18 cellular contexts compared by ENCODE assay signal in genomic region chr5:163705983-163706771, GRCh38.
DNase-seq lines count a peak whose midpoint lies in the region; ATAC-seq and TF ChIP-seq lines count a peak whose summit lies in the region.
"Had no signal": no experiment of that assay in that cellular context is flagged by ENCODE, and none has a peak within 500 bp of the region (broad histone marks: within the 10 kb centered on the region; RNA-seq: fewer than 3 reads in every experiment).

No MANE protein-coding gene starts in this region.

- no peak for ATAC-seq in GM18909 (IDR thresholded peaks at IDR 0.05; ENCODE audit: poor library complexity, unreplicated experiment)
- ATAC-seq: heart right ventricle, left lobe of liver, natural killer cell had no signal

- H3K4me1 ChIP-seq in GM23248 (ENCODE audit: insufficient read depth) = peaks cover 20% of the 10 kb centered on the region
- H3K4me1 ChIP-seq: heart right ventricle had no signal

- no peaks in the 10 kb centered on the region for H3K9me3 Mint-ChIP-seq in T-helper 2 cell treated with Interferon-gamma antibody and Interleukin-4, amounts not matched to agents 5 μg/mL and 100 μg/mL, for 36 hours
- H3K9me3 Mint-ChIP-seq: activated CD4-positive, alpha-beta memory T cell treated with anti-CD3 and anti-CD28 coated beads, Interleukin-2, amount 10 ng/mL, durations not matched to agents 7 days and 5 days; natural killer cell; type B pancreatic cell had no signal

- in situ Hi-C loops in GM23248 (cut with MboI) = no loop called here

- no peaks in the 10 kb centered on the region for H3K36me3 ChIP-seq in GM23248 (ENCODE audit: low read depth)
- H3K36me3 ChIP-seq: heart right ventricle had no signal

- H3K9me3 ChIP-seq in GM23248 (ENCODE audit: low read depth) = no peaks in the 10 kb centered on the region
- H3K9me3 ChIP-seq: heart right ventricle had no signal

- H3K4me3 Mint-ChIP-seq in T-helper 2 cell treated with Interferon-gamma antibody and Interleukin-4, amounts not matched to agents 5 μg/mL and 100 μg/mL, for 36 hours = no peak overlapping the region
- H3K4me3 Mint-ChIP-seq: activated CD4-positive, alpha-beta memory T cell treated with anti-CD3 and anti-CD28 coated beads, Interleukin-2, amount 10 ng/mL, durations not matched to agents 7 days and 5 days; natural killer cell; type B pancreatic cell had no signal

- no peaks in the 10 kb centered on the region for H3K36me3 Mint-ChIP-seq in T-helper 2 cell treated with Interferon-gamma antibody and Interleukin-4, amounts not matched to agents 5 μg/mL and 100 μg/mL, for 36 hours (ENCODE audit: low read depth)
- H3K36me3 Mint-ChIP-seq: natural killer cell, type B pancreatic cell had no signal

- WGBS in GM23248 (ENCODE audit: low coverage in 1 of 2, low lambda C conversion rate in 2 of 2, missing lambda C conversion rate in 2 of 2), 2 experiments = 6% methylated on average over 5 of the region's 5 CpGs

- H3K79me2 ChIP-seq in GM23248 (ENCODE audit: insufficient read depth) = no peaks in the 10 kb centered on the region

- H3K9ac ChIP-seq in GM23248 = peak overlapping the region; percentile 29

- peak; percentile 33 for DNase-seq in GM23248
- DNase-seq in RWPE1 (ENCODE audit: low spot score) = peak; percentile 26
- peak; percentile 53 for DNase-seq in fibroblast of pulmonary artery (ENCODE audit: low read depth)
- peak; percentile 40 for DNase-seq in pulmonary artery endothelial cell (ENCODE audit: low read depth, low spot score)
- DNase-seq in DMS 273 treated with DMSO at 0.1 percent for 48 hours (lab: John Stamatoyannopoulos, UW) = no peak
- DNase-seq in T-helper 2 cell treated with Interferon-gamma antibody and Interleukin-4, amounts not matched to agents 5 μg/mL and 100 μg/mL, for 36 hours (ENCODE audit: low spot score) = no peak
- DNase-seq: activated CD4-positive, alpha-beta memory T cell treated with anti-CD3 and anti-CD28 coated beads, Interleukin-2, amount 10 ng/mL, durations not matched to agents 7 days and 5 days; activated effector memory CD4-positive, alpha-beta T cell treated with Interleukin-2 at 50 U/mL for 16 hours; aorta; COR-L47; effector CD4-positive, alpha-beta T cell; heart right ventricle; natural killer cell; NCI-H1092; stimulated activated CD4-positive, alpha-beta T cell treated with anti-CD3 and anti-CD28 coated beads, Interleukin-4, amount 100 ng/mL, for 1 hour had no signal

- no peaks in the 10 kb centered on the region for H4K20me1 ChIP-seq in GM23248 (ENCODE audit: insufficient read depth)

- CTCF ChIA-PET in RWPE1 (lab: Yijun Ruan, JAX) = interaction anchor here (0.6 kb wide), 2 partner anchors 186 to 447 kb away, joined by 3 read pairs; no protein-coding TSS in a partner anchor

- no peak for TF ChIP-seq CTCF in RWPE1 (conservative IDR thresholded peaks at IDR 0.05; ENCODE audit: low read depth)
- TF ChIP-seq CTCF in fibroblast of pulmonary artery (IDR thresholded peaks at IDR 0.05; ENCODE audit: low read length, missing control alignments) = no peak

- peak overlapping the region; percentile 67 for H3K4me2 ChIP-seq in GM23248 (ENCODE audit: unreplicated experiment)

- H3K27ac Mint-ChIP-seq in T-helper 2 cell treated with Interferon-gamma antibody and Interleukin-4, amounts not matched to agents 5 μg/mL and 100 μg/mL, for 36 hours = no peak overlapping the region
- H3K27ac Mint-ChIP-seq: activated CD4-positive, alpha-beta memory T cell treated with anti-CD3 and anti-CD28 coated beads, Interleukin-2, amount 10 ng/mL, durations not matched to agents 7 days and 5 days; natural killer cell; type B pancreatic cell had no signal

- H3K27me3 Mint-ChIP-seq in T-helper 2 cell treated with Interferon-gamma antibody and Interleukin-4, amounts not matched to agents 5 μg/mL and 100 μg/mL, for 36 hours (ENCODE audit: low read depth) = no peaks in the 10 kb centered on the region
- H3K27me3 Mint-ChIP-seq: activated CD4-positive, alpha-beta memory T cell treated with anti-CD3 and anti-CD28 coated beads, Interleukin-2, amount 10 ng/mL, durations not matched to agents 7 days and 5 days; type B pancreatic cell had no signal

- POLR2A ChIA-PET in RWPE1 (lab: Yijun Ruan, JAX; ENCODE audit: low non-redundant PET) = no interaction called here

- H3F3A ChIP-seq in GM23248 (ENCODE audit: insufficient read depth) = peaks cover 14% of the 10 kb centered on the region

- no peaks in the 10 kb centered on the region for H3K27me3 ChIP-seq in GM23248 (replicated peaks; ENCODE audit: insufficient read depth)

- no peaks in the 10 kb centered on the region for H3K4me1 Mint-ChIP-seq in T-helper 2 cell treated with Interferon-gamma antibody and Interleukin-4, amounts not matched to agents 5 μg/mL and 100 μg/mL, for 36 hours (ENCODE audit: low read depth)
- H3K4me1 Mint-ChIP-seq: activated CD4-positive, alpha-beta memory T cell treated with anti-CD3 and anti-CD28 coated beads, Interleukin-2, amount 10 ng/mL, durations not matched to agents 7 days and 5 days; natural killer cell had no signal

- peak overlapping the region; percentile 41 for H3K4me3 ChIP-seq in GM23248
- H3K4me3 ChIP-seq in fibroblast of pulmonary artery (replicated peaks; ENCODE audit: low read depth, low read length) = no peak overlapping the region
- H3K4me3 ChIP-seq: heart right ventricle had no signal

- H3K27ac ChIP-seq in GM23248 (peak overlapping the region; percentile 50), RWPE1 (no peak overlapping the region)
- H3K27ac ChIP-seq: heart right ventricle had no signal

- no peaks in the 10 kb centered on the region for H3K9me2 ChIP-seq in GM23248 (ENCODE audit: insufficient read depth)

- peak overlapping the region; percentile 70 for H2AFZ ChIP-seq in GM23248

Comparison
In these comparisons a context has a peak if more than half of its experiments do, and no peak if none do; other contexts are left out.
1. DNase-seq: peak in GM23248 (single experiment), RWPE1 (single experiment), fibroblast of pulmonary artery (single experiment) and pulmonary artery endothelial cell (single experiment); none in DMS 273 treated with DMSO at 0.1 percent for 48 hours (single experiment) and T-helper 2 cell treated with Interferon-gamma antibody and Interleukin-4, amounts not matched to agents 5 μg/mL and 100 μg/mL, for 36 hours (single experiment).